1 cellular context compared by ENCODE assay signal in the genomic region with DNA sequence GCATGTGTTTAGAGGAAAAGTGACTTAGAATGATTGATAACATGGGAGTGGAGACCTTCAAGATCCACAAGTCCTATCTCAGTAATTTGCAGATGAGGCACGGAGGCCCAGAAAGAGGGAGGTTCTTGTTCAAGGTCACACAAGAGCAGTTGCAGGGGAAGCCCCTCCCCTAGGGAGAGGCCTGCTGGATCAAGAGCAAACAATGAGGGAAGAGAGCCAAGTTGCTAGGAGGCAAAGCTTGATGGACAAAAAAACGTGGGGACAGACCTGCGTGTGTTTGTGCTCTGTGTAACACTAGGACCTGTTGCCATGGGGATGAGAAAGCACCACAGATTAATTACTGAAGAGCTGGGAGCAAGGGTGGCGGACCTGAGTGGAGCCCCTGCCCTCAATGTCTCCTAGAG.
TF ChIP-seq lines count a peak whose summit lies in the region.

No MANE protein-coding gene starts in this region.

TF ChIP-seq in HepG2, 621 proteins besides CTCF, POLR2A, EP300 and RAD21 (continued from another document and continues in another):
- TF ChIP-seq ZNF362 (CRISPR knock-in tag; IDR thresholded peaks at IDR 0.05; ENCODE audit: borderline replicate concordance) (peak; percentile 71; the same call in 1 of the 2 replicates), ZNF235 (CRISPR knock-in tag; IDR thresholded peaks at IDR 0.05; ENCODE audit: borderline replicate concordance) (no peak), SOX5 (CRISPR knock-in tag; IDR thresholded peaks at IDR 0.05; ENCODE audit: borderline replicate concordance) (peak; percentile 87), HNF1B (CRISPR knock-in tag; IDR thresholded peaks at IDR 0.05) (no peak), FOXA1 (IDR thresholded peaks at IDR 0.05) (no peak), FOXA1 (CRISPR knock-in tag; IDR thresholded peaks at IDR 0.05) (peak; percentile 51), ZNF552 (CRISPR knock-in tag; IDR thresholded peaks at IDR 0.05; ENCODE audit: borderline replicate concordance) (no peak), ZNF496 (CRISPR knock-in tag; IDR thresholded peaks at IDR 0.05; ENCODE audit: insufficient replicate concordance) (no peak), KLF15 (CRISPR knock-in tag; IDR thresholded peaks at IDR 0.05; ENCODE audit: borderline replicate concordance) (no peak), ZSCAN25 (CRISPR knock-in tag; IDR thresholded peaks at IDR 0.05) (peak; percentile 71; the same call in 1 of the 2 replicates), ZNF20 (CRISPR knock-in tag; IDR thresholded peaks at IDR 0.05) (no peak), HNF1A (IDR thresholded peaks at IDR 0.05; ENCODE audit: low read depth) (no peak), HNF1A (CRISPR knock-in tag; IDR thresholded peaks at IDR 0.05; ENCODE audit: borderline replicate concordance) (0 out of 2 replicates have a peak, but pooled peaks have one; percentile 21), KDM1A (CRISPR knock-in tag; IDR thresholded peaks at IDR 0.05) (no peak), ZNF704 (CRISPR knock-in tag; IDR thresholded peaks at IDR 0.05; ENCODE audit: borderline replicate concordance) (no peak), ZNF451 (CRISPR knock-in tag; IDR thresholded peaks at IDR 0.05) (no peak), EEA1 (CRISPR knock-in tag; IDR thresholded peaks at IDR 0.05; ENCODE audit: borderline replicate concordance) (no peak), ZNF17 (CRISPR knock-in tag; IDR thresholded peaks at IDR 0.05) (no peak), SOX13 (IDR thresholded peaks at IDR 0.05) (no peak), SOX13 (CRISPR knock-in tag; conservative IDR thresholded peaks at IDR 0.05 in 1 of 2, IDR thresholded peaks at IDR 0.05 in 1 of 2) (peak in 1 of 2 experiments; percentile 87; a peak in 2 of 4 replicates), NAIF1 (CRISPR knock-in tag; IDR thresholded peaks at IDR 0.05; ENCODE audit: borderline replicate concordance) (no peak), JUNB (CRISPR knock-in tag; IDR thresholded peaks at IDR 0.05; ENCODE audit: borderline replicate concordance) (no peak), ZNF382 (CRISPR knock-in tag; IDR thresholded peaks at IDR 0.05; ENCODE audit: borderline replicate concordance) (no peak), HDAC2 (CRISPR knock-in tag; IDR thresholded peaks at IDR 0.05) (peak; percentile 85), RFXAP (CRISPR knock-in tag; IDR thresholded peaks at IDR 0.05; ENCODE audit: borderline replicate concordance) (no peak), HNRNPUL1 (IDR thresholded peaks at IDR 0.05; ENCODE audit: low read depth, low read length) (no peak), SETDB1 (CRISPR knock-in tag; IDR thresholded peaks at IDR 0.05; ENCODE audit: borderline replicate concordance) (no peak), TBX2 (CRISPR knock-in tag; IDR thresholded peaks at IDR 0.05; ENCODE audit: borderline replicate concordance) (peak; percentile 21; the same call in 1 of the 2 replicates), KLF6 (CRISPR knock-in tag; IDR thresholded peaks at IDR 0.05) (no peak), AHR (CRISPR knock-in tag; IDR thresholded peaks at IDR 0.05) (no peak), MLX (CRISPR knock-in tag; IDR thresholded peaks at IDR 0.05) (no peak), TBX3 (IDR thresholded peaks at IDR 0.05; ENCODE audit: borderline replicate concordance) (no peak), SAP130 (CRISPR knock-in tag; IDR thresholded peaks at IDR 0.05; ENCODE audit: low read depth) (peak; percentile 60), FOSL2 (CRISPR knock-in tag; IDR thresholded peaks at IDR 0.05) (peak; percentile 32; the same call in 1 of the 2 replicates), RFX1 (IDR thresholded peaks at IDR 0.05) (peak; percentile 88), ZSCAN22 (CRISPR knock-in tag; IDR thresholded peaks at IDR 0.05) (no peak), MZF1 (CRISPR knock-in tag; IDR thresholded peaks at IDR 0.05; ENCODE audit: borderline replicate concordance) (no peak), ZNF10 (CRISPR knock-in tag; IDR thresholded peaks at IDR 0.05; ENCODE audit: borderline replicate concordance, low read depth) (no peak), JUN (CRISPR knock-in tag; IDR thresholded peaks at IDR 0.05) (no peak), U2AF2 (IDR thresholded peaks at IDR 0.05; ENCODE audit: low read depth, low read length) (0 out of 2 replicates have a peak, but pooled peaks have one; percentile 65), REPIN1 (CRISPR knock-in tag; IDR thresholded peaks at IDR 0.05; ENCODE audit: borderline replicate concordance, low read depth) (0 out of 2 replicates have a peak, but pooled peaks have one; percentile 15), CENPT (CRISPR knock-in tag; IDR thresholded peaks at IDR 0.05; ENCODE audit: low read depth) (no peak), PAX8 (CRISPR knock-in tag; IDR thresholded peaks at IDR 0.05; ENCODE audit: borderline replicate concordance) (no peak)
- TF ChIP-seq, protein P1, sequence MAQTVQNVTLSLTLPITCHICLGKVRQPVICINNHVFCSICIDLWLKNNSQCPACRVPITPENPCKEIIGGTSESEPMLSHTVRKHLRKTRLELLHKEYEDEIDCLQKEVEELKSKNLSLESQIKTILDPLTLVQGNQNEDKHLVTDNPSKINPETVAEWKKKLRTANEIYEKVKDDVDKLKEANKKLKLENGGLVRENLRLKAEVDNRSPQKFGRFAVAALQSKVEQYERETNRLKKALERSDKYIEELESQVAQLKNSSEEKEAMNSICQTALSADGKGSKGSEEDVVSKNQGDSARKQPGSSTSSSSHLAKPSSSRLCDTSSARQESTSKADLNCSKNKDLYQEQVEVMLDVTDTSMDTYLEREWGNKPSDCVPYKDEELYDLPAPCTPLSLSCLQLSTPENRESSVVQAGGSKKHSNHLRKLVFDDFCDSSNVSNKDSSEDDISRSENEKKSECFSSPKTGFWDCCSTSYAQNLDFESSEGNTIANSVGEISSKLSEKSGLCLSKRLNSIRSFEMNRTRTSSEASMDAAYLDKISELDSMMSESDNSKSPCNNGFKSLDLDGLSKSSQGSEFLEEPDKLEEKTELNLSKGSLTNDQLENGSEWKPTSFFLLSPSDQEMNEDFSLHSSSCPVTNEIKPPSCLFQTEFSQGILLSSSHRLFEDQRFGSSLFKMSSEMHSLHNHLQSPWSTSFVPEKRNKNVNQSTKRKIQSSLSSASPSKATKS (CRISPR knock-in tag; IDR thresholded peaks at IDR 0.05) = no peak
- TF ChIP-seq, protein P2, sequence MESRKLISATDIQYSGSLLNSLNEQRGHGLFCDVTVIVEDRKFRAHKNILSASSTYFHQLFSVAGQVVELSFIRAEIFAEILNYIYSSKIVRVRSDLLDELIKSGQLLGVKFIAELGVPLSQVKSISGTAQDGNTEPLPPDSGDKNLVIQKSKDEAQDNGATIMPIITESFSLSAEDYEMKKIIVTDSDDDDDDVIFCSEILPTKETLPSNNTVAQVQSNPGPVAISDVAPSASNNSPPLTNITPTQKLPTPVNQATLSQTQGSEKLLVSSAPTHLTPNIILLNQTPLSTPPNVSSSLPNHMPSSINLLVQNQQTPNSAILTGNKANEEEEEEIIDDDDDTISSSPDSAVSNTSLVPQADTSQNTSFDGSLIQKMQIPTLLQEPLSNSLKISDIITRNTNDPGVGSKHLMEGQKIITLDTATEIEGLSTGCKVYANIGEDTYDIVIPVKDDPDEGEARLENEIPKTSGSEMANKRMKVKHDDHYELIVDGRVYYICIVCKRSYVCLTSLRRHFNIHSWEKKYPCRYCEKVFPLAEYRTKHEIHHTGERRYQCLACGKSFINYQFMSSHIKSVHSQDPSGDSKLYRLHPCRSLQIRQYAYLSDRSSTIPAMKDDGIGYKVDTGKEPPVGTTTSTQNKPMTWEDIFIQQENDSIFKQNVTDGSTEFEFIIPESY (CRISPR knock-in tag; IDR thresholded peaks at IDR 0.05) = 0 out of 2 replicates have a peak, but pooled peaks have one; percentile 10
- TF ChIP-seq, protein P3, sequence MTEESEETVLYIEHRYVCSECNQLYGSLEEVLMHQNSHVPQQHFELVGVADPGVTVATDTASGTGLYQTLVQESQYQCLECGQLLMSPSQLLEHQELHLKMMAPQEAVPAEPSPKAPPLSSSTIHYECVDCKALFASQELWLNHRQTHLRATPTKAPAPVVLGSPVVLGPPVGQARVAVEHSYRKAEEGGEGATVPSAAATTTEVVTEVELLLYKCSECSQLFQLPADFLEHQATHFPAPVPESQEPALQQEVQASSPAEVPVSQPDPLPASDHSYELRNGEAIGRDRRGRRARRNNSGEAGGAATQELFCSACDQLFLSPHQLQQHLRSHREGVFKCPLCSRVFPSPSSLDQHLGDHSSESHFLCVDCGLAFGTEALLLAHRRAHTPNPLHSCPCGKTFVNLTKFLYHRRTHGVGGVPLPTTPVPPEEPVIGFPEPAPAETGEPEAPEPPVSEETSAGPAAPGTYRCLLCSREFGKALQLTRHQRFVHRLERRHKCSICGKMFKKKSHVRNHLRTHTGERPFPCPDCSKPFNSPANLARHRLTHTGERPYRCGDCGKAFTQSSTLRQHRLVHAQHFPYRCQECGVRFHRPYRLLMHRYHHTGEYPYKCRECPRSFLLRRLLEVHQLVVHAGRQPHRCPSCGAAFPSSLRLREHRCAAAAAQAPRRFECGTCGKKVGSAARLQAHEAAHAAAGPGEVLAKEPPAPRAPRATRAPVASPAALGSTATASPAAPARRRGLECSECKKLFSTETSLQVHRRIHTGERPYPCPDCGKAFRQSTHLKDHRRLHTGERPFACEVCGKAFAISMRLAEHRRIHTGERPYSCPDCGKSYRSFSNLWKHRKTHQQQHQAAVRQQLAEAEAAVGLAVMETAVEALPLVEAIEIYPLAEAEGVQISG (CRISPR knock-in tag; IDR thresholded peaks at IDR 0.05) = no peak
- TF ChIP-seq, protein P4, sequence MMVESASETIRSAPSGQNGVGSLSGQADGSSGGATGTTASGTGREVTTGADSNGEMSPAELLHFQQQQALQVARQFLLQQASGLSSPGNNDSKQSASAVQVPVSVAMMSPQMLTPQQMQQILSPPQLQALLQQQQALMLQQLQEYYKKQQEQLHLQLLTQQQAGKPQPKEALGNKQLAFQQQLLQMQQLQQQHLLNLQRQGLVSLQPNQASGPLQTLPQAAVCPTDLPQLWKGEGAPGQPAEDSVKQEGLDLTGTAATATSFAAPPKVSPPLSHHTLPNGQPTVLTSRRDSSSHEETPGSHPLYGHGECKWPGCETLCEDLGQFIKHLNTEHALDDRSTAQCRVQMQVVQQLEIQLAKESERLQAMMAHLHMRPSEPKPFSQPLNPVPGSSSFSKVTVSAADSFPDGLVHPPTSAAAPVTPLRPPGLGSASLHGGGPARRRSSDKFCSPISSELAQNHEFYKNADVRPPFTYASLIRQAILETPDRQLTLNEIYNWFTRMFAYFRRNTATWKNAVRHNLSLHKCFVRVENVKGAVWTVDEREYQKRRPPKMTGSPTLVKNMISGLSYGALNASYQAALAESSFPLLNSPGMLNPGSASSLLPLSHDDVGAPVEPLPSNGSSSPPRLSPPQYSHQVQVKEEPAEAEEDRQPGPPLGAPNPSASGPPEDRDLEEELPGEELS (CRISPR knock-in tag; IDR thresholded peaks at IDR 0.05) = no peak
